8 cellular contexts compared by ENCODE assay signal in the genomic region with DNA sequence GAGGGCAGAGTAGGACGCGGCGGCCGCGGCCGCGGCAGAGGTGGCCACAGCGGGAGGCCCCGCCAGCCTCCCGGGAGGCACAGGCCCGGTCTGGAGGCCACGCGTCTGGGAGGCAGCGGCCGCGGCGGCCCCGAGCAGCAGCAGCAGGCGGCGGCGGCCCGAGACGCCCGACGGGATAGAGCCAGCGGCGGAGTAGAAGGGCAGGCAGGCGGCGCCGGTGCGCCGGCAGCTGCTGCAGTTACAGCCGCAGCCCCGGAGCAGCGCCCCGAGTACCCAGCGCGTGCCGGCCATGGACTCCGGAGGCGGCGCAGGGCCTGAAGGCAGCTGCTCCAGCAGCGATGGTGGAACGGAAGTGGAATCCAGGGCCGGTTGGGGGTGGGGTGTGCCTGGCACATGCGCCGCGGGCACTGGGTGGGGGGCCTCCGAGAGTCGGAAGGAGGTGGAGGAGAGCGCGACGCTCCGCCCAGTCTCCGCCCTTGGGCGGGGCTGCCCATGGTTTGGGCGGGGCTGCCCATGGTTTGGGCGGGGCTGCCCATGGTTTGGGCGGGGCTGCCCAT. TPM values are rescaled to one million over a fixed set of nuclear protein-coding genes. Genes with fewer than 3 reads are reported as not detected.
A peak's percentile ranks its signal among the peaks of the same experiment; 100 is the strongest.
DNase-seq lines count a peak whose midpoint lies in the region; ATAC-seq and TF ChIP-seq lines count a peak whose summit lies in the region.

A gene with protein sequence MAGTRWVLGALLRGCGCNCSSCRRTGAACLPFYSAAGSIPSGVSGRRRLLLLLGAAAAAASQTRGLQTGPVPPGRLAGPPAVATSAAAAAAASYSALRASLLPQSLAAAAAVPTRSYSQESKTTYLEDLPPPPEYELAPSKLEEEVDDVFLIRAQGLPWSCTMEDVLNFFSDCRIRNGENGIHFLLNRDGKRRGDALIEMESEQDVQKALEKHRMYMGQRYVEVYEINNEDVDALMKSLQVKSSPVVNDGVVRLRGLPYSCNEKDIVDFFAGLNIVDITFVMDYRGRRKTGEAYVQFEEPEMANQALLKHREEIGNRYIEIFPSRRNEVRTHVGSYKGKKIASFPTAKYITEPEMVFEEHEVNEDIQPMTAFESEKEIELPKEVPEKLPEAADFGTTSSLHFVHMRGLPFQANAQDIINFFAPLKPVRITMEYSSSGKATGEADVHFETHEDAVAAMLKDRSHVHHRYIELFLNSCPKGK (minus strand): TSS at position 354 of the 557 bp plus-strand sequence. CDS start 63 bp downstream, at position 291.

- TF ChIP-seq POLR2A in breast epithelium (IDR thresholded peaks at IDR 0.05): no peak

- peak within 1 kb of the TSS; percentile 75 for H2AFZ ChIP-seq in smooth muscle cell (ENCODE audit: low read depth)

- H3K4me3 ChIP-seq in AG04450 (ENCODE audit: low read depth, low read length): peak within 1 kb of the TSS; percentile 99
- H3K4me3 ChIP-seq in WERI-Rb-1 (ENCODE audit: low read depth, low read length): peak within 1 kb of the TSS; percentile 68
- H3K4me3 ChIP-seq in breast epithelium: peak within 1 kb of the TSS; percentile 87 to 98 (median 93)
- peak within 1 kb of the TSS; percentile 68 for H3K4me3 ChIP-seq in smooth muscle cell

- no peaks in the 10 kb centered on the region for H3K27me3 ChIP-seq in AG04450 (ENCODE audit: control insufficient read depth, insufficient read depth, low read length)
- no peaks in the 10 kb centered on the region for H3K27me3 ChIP-seq in WERI-Rb-1 (ENCODE audit: insufficient read depth, low read depth, severe bottlenecking)
- no peaks in the 10 kb centered on the region for H3K27me3 ChIP-seq in breast epithelium
- H3K27me3 ChIP-seq in smooth muscle cell (ENCODE audit: low read depth): no peaks in the 10 kb centered on the region

- CTCF ChIA-PET in AG04450 (lab: Charles Lee): interaction anchor here (2.4 kb wide), 1 partner anchor 170 kb away, joined by 9 read pairs; no protein-coding TSS in a partner anchor

- peaks cover 14% of the 10 kb centered on the region for H3K36me3 ChIP-seq in WERI-Rb-1
- H3K36me3 ChIP-seq in breast epithelium: no peaks in the 10 kb centered on the region
- H3K36me3 ChIP-seq in smooth muscle cell (ENCODE audit: low read depth): peaks cover 5% of the 10 kb centered on the region

- H3K9ac ChIP-seq in smooth muscle cell (ENCODE audit: low read depth): peak within 1 kb of the TSS; percentile 87

- peaks cover 44% of the 10 kb centered on the region for H3K79me2 ChIP-seq in smooth muscle cell (ENCODE audit: low read depth)

- H3F3A ChIP-seq in smooth muscle cell (ENCODE audit: low read depth): peaks cover 13% of the 10 kb centered on the region

- H3K9me3 ChIP-seq in AG04450 (ENCODE audit: control insufficient read depth, insufficient read depth, low read length): no peaks in the 10 kb centered on the region; the same call in 1 of the 2 replicates
- no peaks in the 10 kb centered on the region for H3K9me3 ChIP-seq in WERI-Rb-1 (ENCODE audit: severe bottlenecking)
- no peaks in the 10 kb centered on the region for H3K9me3 ChIP-seq in breast epithelium
- H3K9me3 ChIP-seq in smooth muscle cell (replicated peaks; ENCODE audit: low read depth): no peaks in the 10 kb centered on the region

- intact Hi-C loops in breast epithelium (cut with DNase I; ENCODE audit: low total_unique reads): loop anchor here (1.0 kb wide), 1 partner anchor 49 kb away; no protein-coding TSS in a partner anchor

- WGBS in smooth muscle cell (ENCODE audit: low lambda C conversion rate): under 1% methylated on average over 44 of the region's 59 CpGs

- H3K4me1 ChIP-seq in breast epithelium (no peaks in the 10 kb centered on the region), smooth muscle cell (ENCODE audit: low read depth) (peaks cover 9% of the 10 kb centered on the region)

- DNase-seq in AG04450 (ENCODE audit: low read depth, low spot score): peak; percentile 80
- peak; percentile 39 for DNase-seq in NCI-H2196 treated with DMSO at 0.1 percent for 48 hours (lab: John Stamatoyannopoulos, UW; ENCODE audit: unreplicated experiment)
- DNase-seq in WERI-Rb-1: peak; percentile 97
- DNase-seq in breast epithelium (ENCODE audit: low spot score in 2 of 2): peak; percentile 84 to 91
- peak; percentile 94 for DNase-seq in iPS-NIHi7 (ENCODE audit: extremely low spot score)
- DNase-seq in smooth muscle cell (lab: John Stamatoyannopoulos, UW; ENCODE audit: unreplicated experiment): peak; percentile 64

- H4K20me1 ChIP-seq in smooth muscle cell (ENCODE audit: low read depth): peaks cover 40% of the 10 kb centered on the region

- H3K27ac ChIP-seq in AG04450 (ENCODE audit: low read depth, low read length): peak within 1 kb of the TSS; percentile 61
- peak within 1 kb of the TSS; percentile 77 for H3K27ac ChIP-seq in WERI-Rb-1
- peak within 1 kb of the TSS; percentile 91 to 98 for H3K27ac ChIP-seq in breast epithelium
- H3K27ac ChIP-seq in smooth muscle cell (ENCODE audit: low read depth): peak within 1 kb of the TSS; percentile 82

- ATAC-seq in GM18861 (IDR thresholded peaks at IDR 0.05; ENCODE audit: unreplicated experiment) (peak; percentile 43), HG03095 (IDR thresholded peaks at IDR 0.05; ENCODE audit: unreplicated experiment) (peak; percentile 61)

- POLR2A ChIA-PET in AG04450 (lab: Yijun Ruan, JAX): interaction anchor here (0.8 to 2.1 kb wide), 4 partner anchors 11 to 111 kb away, joined by 3 to 17 read pairs (median 4); a partner anchor contains a TSS

- TF ChIP-seq CTCF in AG04450 (IDR thresholded peaks at IDR 0.05; ENCODE audit: low read depth, low read length) (peak; percentile 15; the same call in 1 of the 2 replicates), WERI-Rb-1 (IDR thresholded peaks at IDR 0.05; ENCODE audit: low read depth, low read length) (no peak), breast epithelium (IDR thresholded peaks at IDR 0.05) (no peak), smooth muscle cell (IDR thresholded peaks at IDR 0.05; ENCODE audit: borderline replicate concordance, insufficient read depth, poor library complexity, severe bottlenecking) (no peak)

- peak within 1 kb of the TSS; percentile 100 for H3K4me2 ChIP-seq in smooth muscle cell

RNA-seq across cellular contexts. Expression of the gene that starts here (rescaled TPM):
- polyA plus RNA-seq in AG04450 (2011; rRNA removed) (85.7 and 120 TPM in 2 replicates), smooth muscle cell (105 and 117 TPM in 2 replicates)
- 46.8 and 69.2 TPM in 2 replicates for polyA minus RNA-seq in AG04450 (2011; rRNA and poly(A)+ RNA removed)
- total RNA-seq in breast epithelium (10 to 100 TPM; 37.0 to 56.8 (median 55.0) TPM), smooth muscle cell (109 and 120 TPM in 2 replicates)

Comparison
In these comparisons a context has a peak if more than half of its experiments do, and no peak if none do; other contexts are left out.
1. Peak in every context shown above with its lines: DNase-seq, ATAC-seq, H3K4me3 ChIP-seq and H3K27ac ChIP-seq.
2. DNase-seq: peak in every context shown above with its lines; median percentile 97 in WERI-Rb-1; 94 in iPS-NIHi7; 88 in breast epithelium; 80 in AG04450; 64 in smooth muscle cell; 39 in NCI-H2196 treated with DMSO at 0.1 percent for 48 hours.